8 cellular contexts compared by ENCODE assay signal in genomic region chr22:50673231-50674126, GRCh38. TPM values are rescaled to one million over a fixed set of nuclear protein-coding genes. Genes with fewer than 3 reads are reported as not detected.
DNase-seq lines count a peak whose midpoint lies in the region; ATAC-seq, FAIRE-seq and TF ChIP-seq lines count a peak whose summit lies in the region.

No MANE protein-coding gene starts in this region.

- DNase-seq in NCI-H2227 (lab: John Stamatoyannopoulos, UW; ENCODE audit: unreplicated experiment) (peak; percentile 50), NCI-H2227 treated with DMSO at 0.1 percent for 48 hours (lab: John Stamatoyannopoulos, UW) (no peak), kidney (no peak), DMS114 treated with DMSO at 0.1 percent for 48 hours (lab: John Stamatoyannopoulos, UW; ENCODE audit: unreplicated experiment) (no peak), MV-4-11 (lab: John Stamatoyannopoulos, UW) (no peak)
- no peak for DNase-seq in activated naive CD8-positive, alpha-beta T cell treated with anti-CD3 and anti-CD28 coated beads, Interleukin-2, amount 10 ng/mL, durations not matched to agents 7 days and 5 days
- no peak for DNase-seq in stimulated activated naive B cell treated with anti-CD40 and anti-IgM and Interleukin-4, amounts not matched to agents 10 μg/mL and 1 μg/mL and 100 μg/mL, for 72 hours
- no peak for DNase-seq in activated T-helper 1 cell treated with anti-CD3 and anti-CD28 coated beads, Interleukin-12 subunit alpha, Interleukin-12 subunit beta, Interleukin-2, Interleukin-4 antibody, amounts not matched to agents 30 ng/mL and 10 ng/mL and 1 ng/mL, durations not matched to agents 14 hours and 24 hours and 36 hours (ENCODE audit: low spot score)

- H3K27ac ChIP-seq in kidney (ENCODE audit: low read depth in 2 of 2, low read length in 2 of 2) = peak overlapping the region; percentile 57 to 65

- H3K9me3 Mint-ChIP-seq in activated naive CD8-positive, alpha-beta T cell treated with anti-CD3 and anti-CD28 coated beads, Interleukin-2, amount 10 ng/mL, durations not matched to agents 7 days and 5 days = no peaks in the 10 kb centered on the region
- H3K9me3 Mint-ChIP-seq in stimulated activated naive B cell treated with anti-CD40 and anti-IgM and Interleukin-4, amounts not matched to agents 10 μg/mL and 1 μg/mL and 100 μg/mL, for 72 hours = peaks cover 0 to 5% of the 10 kb centered on the region in 2 donors
- no peaks in the 10 kb centered on the region for H3K9me3 Mint-ChIP-seq in activated T-helper 1 cell treated with anti-CD3 and anti-CD28 coated beads, Interleukin-12 subunit alpha, Interleukin-12 subunit beta, Interleukin-2, Interleukin-4 antibody, amounts not matched to agents 30 ng/mL and 10 ng/mL and 1 ng/mL, durations not matched to agents 14 hours and 24 hours and 36 hours

- H3K36me3 Mint-ChIP-seq in activated naive CD8-positive, alpha-beta T cell treated with anti-CD3 and anti-CD28 coated beads, Interleukin-2, amount 10 ng/mL, durations not matched to agents 7 days and 5 days = no peaks in the 10 kb centered on the region
- H3K36me3 Mint-ChIP-seq in stimulated activated naive B cell treated with anti-CD40 and anti-IgM and Interleukin-4, amounts not matched to agents 10 μg/mL and 1 μg/mL and 100 μg/mL, for 72 hours = peaks cover 0 to 4% of the 10 kb centered on the region in 2 donors
- no peaks in the 10 kb centered on the region for H3K36me3 Mint-ChIP-seq in activated T-helper 1 cell treated with anti-CD3 and anti-CD28 coated beads, Interleukin-12 subunit alpha, Interleukin-12 subunit beta, Interleukin-2, Interleukin-4 antibody, amounts not matched to agents 30 ng/mL and 10 ng/mL and 1 ng/mL, durations not matched to agents 14 hours and 24 hours and 36 hours (ENCODE audit: low read depth)

- intact Hi-C loops in kidney (cut with DNase I) = no loop called here
- intact Hi-C loops in activated T-helper 1 cell treated with anti-CD3 and anti-CD28 coated beads, Interleukin-12 subunit alpha, Interleukin-12 subunit beta, Interleukin-2, Interleukin-4 antibody, amounts not matched to agents 30 ng/mL and 10 ng/mL and 1 ng/mL, durations not matched to agents 14 hours and 24 hours and 36 hours (cut with micrococcal nuclease) = loop anchor here (5.0 kb wide), 1 partner anchor 46 kb away; the partner anchor contains the start of gene ARSA

- TF ChIP-seq CTCF in kidney (IDR thresholded peaks at IDR 0.05; ENCODE audit: borderline replicate concordance, extremely low read depth, insufficient read depth) = no peak

- H3K4me1 Mint-ChIP-seq in activated naive CD8-positive, alpha-beta T cell treated with anti-CD3 and anti-CD28 coated beads, Interleukin-2, amount 10 ng/mL, durations not matched to agents 7 days and 5 days = peaks cover 5% of the 10 kb centered on the region
- peaks cover 19 to 22% of the 10 kb centered on the region in 2 donors for H3K4me1 Mint-ChIP-seq in stimulated activated naive B cell treated with anti-CD40 and anti-IgM and Interleukin-4, amounts not matched to agents 10 μg/mL and 1 μg/mL and 100 μg/mL, for 72 hours
- peaks cover 5% of the 10 kb centered on the region for H3K4me1 Mint-ChIP-seq in activated T-helper 1 cell treated with anti-CD3 and anti-CD28 coated beads, Interleukin-12 subunit alpha, Interleukin-12 subunit beta, Interleukin-2, Interleukin-4 antibody, amounts not matched to agents 30 ng/mL and 10 ng/mL and 1 ng/mL, durations not matched to agents 14 hours and 24 hours and 36 hours (ENCODE audit: low read depth)

- POLR2A ChIA-PET in activated naive CD8-positive, alpha-beta T cell treated with anti-CD3 and anti-CD28 coated beads, Interleukin-2, amount 10 ng/mL, durations not matched to agents 7 days and 5 days (lab: Charles Lee) = no interaction called here

- no peak overlapping the region for H3K9ac ChIP-seq in kidney (ENCODE audit: low read length in 2 of 2)

- no peaks in the 10 kb centered on the region for H3K36me3 ChIP-seq in kidney (ENCODE audit: control insufficient read depth in 1 of 2, insufficient read depth in 2 of 2, low read length in 2 of 2)

- peaks cover 55% of the 10 kb centered on the region for H3K27me3 Mint-ChIP-seq in activated naive CD8-positive, alpha-beta T cell treated with anti-CD3 and anti-CD28 coated beads, Interleukin-2, amount 10 ng/mL, durations not matched to agents 7 days and 5 days
- H3K27me3 Mint-ChIP-seq in stimulated activated naive B cell treated with anti-CD40 and anti-IgM and Interleukin-4, amounts not matched to agents 10 μg/mL and 1 μg/mL and 100 μg/mL, for 72 hours = peaks cover 42 to 53% of the 10 kb centered on the region in 2 donors
- peaks cover 49% of the 10 kb centered on the region for H3K27me3 Mint-ChIP-seq in activated T-helper 1 cell treated with anti-CD3 and anti-CD28 coated beads, Interleukin-12 subunit alpha, Interleukin-12 subunit beta, Interleukin-2, Interleukin-4 antibody, amounts not matched to agents 30 ng/mL and 10 ng/mL and 1 ng/mL, durations not matched to agents 14 hours and 24 hours and 36 hours (ENCODE audit: insufficient read depth)

- no peaks in the 10 kb centered on the region for H3K9me3 ChIP-seq in kidney (ENCODE audit: control insufficient read depth in 1 of 2, low read length in 2 of 2)

- peak overlapping the region; percentile 58 for H3K27ac Mint-ChIP-seq in activated naive CD8-positive, alpha-beta T cell treated with anti-CD3 and anti-CD28 coated beads, Interleukin-2, amount 10 ng/mL, durations not matched to agents 7 days and 5 days
- peak overlapping the region; percentile 77 for H3K27ac Mint-ChIP-seq in stimulated activated naive B cell treated with anti-CD40 and anti-IgM and Interleukin-4, amounts not matched to agents 10 μg/mL and 1 μg/mL and 100 μg/mL, for 72 hours
- H3K27ac Mint-ChIP-seq in activated T-helper 1 cell treated with anti-CD3 and anti-CD28 coated beads, Interleukin-12 subunit alpha, Interleukin-12 subunit beta, Interleukin-2, Interleukin-4 antibody, amounts not matched to agents 30 ng/mL and 10 ng/mL and 1 ng/mL, durations not matched to agents 14 hours and 24 hours and 36 hours = no peak overlapping the region

- H3K4me3 ChIP-seq in kidney (ENCODE audit: low read length in 2 of 2) = peak overlapping the region; percentile 59 to 60

- H3K4me1 ChIP-seq in kidney (ENCODE audit: control insufficient read depth in 1 of 2, insufficient read depth in 1 of 2, low read depth in 1 of 2, low read length in 2 of 2) = peaks cover 0 to 3% of the 10 kb centered on the region in 2 donors

- no peak for FAIRE-seq in kidney (lab: Jason Lieb, UNC)

- ATAC-seq in activated naive CD8-positive, alpha-beta T cell treated with anti-CD3 and anti-CD28 coated beads, Interleukin-2, amount 10 ng/mL, durations not matched to agents 7 days and 5 days (ENCODE audit: low read depth) = no peak
- ATAC-seq in stimulated activated naive B cell treated with anti-CD40 and anti-IgM and Interleukin-4, amounts not matched to agents 10 μg/mL and 1 μg/mL and 100 μg/mL, for 72 hours (replicated peaks) = no peak

- H3K4me3 Mint-ChIP-seq in activated naive CD8-positive, alpha-beta T cell treated with anti-CD3 and anti-CD28 coated beads, Interleukin-2, amount 10 ng/mL, durations not matched to agents 7 days and 5 days = peak overlapping the region; percentile 22
- H3K4me3 Mint-ChIP-seq in stimulated activated naive B cell treated with anti-CD40 and anti-IgM and Interleukin-4, amounts not matched to agents 10 μg/mL and 1 μg/mL and 100 μg/mL, for 72 hours = peak overlapping the region; percentile 68 to 71
- H3K4me3 Mint-ChIP-seq in activated T-helper 1 cell treated with anti-CD3 and anti-CD28 coated beads, Interleukin-12 subunit alpha, Interleukin-12 subunit beta, Interleukin-2, Interleukin-4 antibody, amounts not matched to agents 30 ng/mL and 10 ng/mL and 1 ng/mL, durations not matched to agents 14 hours and 24 hours and 36 hours = no peak overlapping the region

RNA-seq across cellular contexts. Expression of gene SHANK3, which starts 0.9 kb away (rescaled TPM):
- total RNA-seq in activated naive CD8-positive, alpha-beta T cell treated with anti-CD3 and anti-CD28 coated beads, Interleukin-2, amount 10 ng/mL, durations not matched to agents 7 days and 5 days = under 1 TPM in 1 of 2 experiments, not detected in 1; 0.06 TPM
- total RNA-seq in kidney = 40.5 TPM
- 8.8 TPM for polyA plus RNA-seq in kidney (ENCODE audit: insufficient read depth, low read depth, low replicate concordance)
- total RNA-seq in activated T-helper 1 cell treated with anti-CD3 and anti-CD28 coated beads, Interleukin-12 subunit alpha, Interleukin-12 subunit beta, Interleukin-2, Interleukin-4 antibody, amounts not matched to agents 30 ng/mL and 10 ng/mL and 1 ng/mL, durations not matched to agents 14 hours and 24 hours and 36 hours = 0.05 and 0.10 TPM in 2 replicates

RNA-seq across cellular contexts. Expression of gene ARSA, which starts 45.5 kb away (rescaled TPM):
- total RNA-seq in activated naive CD8-positive, alpha-beta T cell treated with anti-CD3 and anti-CD28 coated beads, Interleukin-2, amount 10 ng/mL, durations not matched to agents 7 days and 5 days = 10 to 100 TPM; 65.2 to 65.4 TPM
- total RNA-seq in kidney = 53.0 TPM
- 52.8 TPM for polyA plus RNA-seq in kidney (ENCODE audit: insufficient read depth, low read depth, low replicate concordance)
- 26.2 and 27.3 TPM in 2 replicates for total RNA-seq in activated T-helper 1 cell treated with anti-CD3 and anti-CD28 coated beads, Interleukin-12 subunit alpha, Interleukin-12 subunit beta, Interleukin-2, Interleukin-4 antibody, amounts not matched to agents 30 ng/mL and 10 ng/mL and 1 ng/mL, durations not matched to agents 14 hours and 24 hours and 36 hours

Comparison
In these comparisons a context has a peak if more than half of its experiments do, and no peak if none do; other contexts are left out.
1. RNA of gene SHANK3, which starts 0.9 kb away (total RNA-seq): 40.5 TPM in kidney (single experiment); 0.05 to 0.10 TPM in activated T-helper 1 cell treated with anti-CD3 and anti-CD28 coated beads, Interleukin-12 subunit alpha, Interleukin-12 subunit beta, Interleukin-2, Interleukin-4 antibody, amounts not matched to agents 30 ng/mL and 10 ng/mL and 1 ng/mL, durations not matched to agents 14 hours and 24 hours and 36 hours and 0.06 TPM in activated naive CD8-positive, alpha-beta T cell treated with anti-CD3 and anti-CD28 coated beads, Interleukin-2, amount 10 ng/mL, durations not matched to agents 7 days and 5 days; every median in the first group is over 10 times any median in the second.